ENCODE assay signal across 8 cellular contexts in the genomic region with DNA sequence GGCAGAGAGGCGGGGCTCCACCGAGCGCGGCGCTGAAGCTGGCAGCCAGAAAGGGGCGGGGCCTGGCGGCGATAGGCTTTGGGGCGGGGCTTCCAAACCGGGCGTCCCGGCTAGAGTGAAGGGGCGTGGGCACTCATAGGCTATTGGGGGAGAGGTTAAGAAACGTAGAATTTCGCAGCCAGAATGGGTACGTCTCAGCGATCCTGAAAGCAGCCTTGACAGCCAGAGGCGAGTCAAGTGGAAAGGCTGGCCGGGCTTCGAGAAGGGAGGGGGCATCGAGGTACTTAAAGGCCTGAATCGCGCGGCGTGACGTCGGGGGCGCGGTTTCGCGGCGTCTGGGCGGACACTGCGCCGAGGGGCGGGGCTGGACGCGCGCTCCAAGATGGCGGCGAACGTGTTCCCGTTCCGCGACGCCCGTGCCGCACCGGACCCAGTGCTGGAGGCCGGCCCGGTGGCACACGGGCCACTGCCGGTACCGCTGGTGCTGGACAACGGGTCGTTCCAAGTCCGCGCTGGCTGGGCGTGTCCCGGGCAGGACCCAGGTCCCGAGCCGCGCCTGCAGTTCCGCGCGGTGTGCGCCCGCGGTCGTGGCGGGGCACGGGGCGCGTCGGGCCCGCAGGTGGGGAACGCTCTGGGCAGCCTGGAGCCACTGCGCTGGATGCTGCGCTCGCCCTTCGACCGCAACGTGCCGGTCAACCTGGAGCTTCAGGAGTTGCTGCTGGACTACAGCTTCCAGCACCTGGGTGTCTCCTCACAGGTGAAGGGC. TPM values are rescaled to one million over a fixed set of nuclear protein-coding genes. Genes with fewer than 3 reads are reported as not detected.
A peak's percentile ranks its signal among the peaks of the same experiment; 100 is the strongest.
DNase-seq lines count a peak whose midpoint lies in the region; ATAC-seq and TF ChIP-seq lines count a peak whose summit lies in the region.

A gene (plus strand): TSS at position 364 of the 766 bp plus-strand sequence. CDS start 19 bp downstream, at position 383.

- DNase-seq in HAP-1 (ENCODE audit: low spot score in 2 of 2) (peak; percentile 81 to 97), M059J (ENCODE audit: low read depth) (peak; percentile 88), RWPE2 (ENCODE audit: low spot score) (peak; percentile 99), fibroblast of pulmonary artery (ENCODE audit: low read depth) (peak; percentile 88)
- DNase-seq in activated T-helper 9 cell treated with anti-CD3 and anti-CD28 coated beads, Interleukin-2, amount 50 U/mL, for 16 hours (ENCODE audit: low read depth): peak; percentile 96
- peak; percentile 95 for DNase-seq in stimulated activated naive CD4-positive, alpha-beta T cell treated with Interleukin-2 at 50 U/mL for 16 hours (lab: John Stamatoyannopoulos, UW)

- ATAC-seq in RWPE2 (ENCODE audit: low read depth): peak; percentile 84

- peaks cover 18% of the 10 kb centered on the region for H3K27me3 Mint-ChIP-seq in nephron (ENCODE audit: low read depth)

- peak within 1 kb of the TSS; percentile 91 for H3K9ac ChIP-seq in ES-I3 (ENCODE audit: low read depth, low read length)

- in situ Hi-C loops in HAP-1 (cut with MboI; ENCODE audit: low sequenced_read_pairs): no loop called here

- TF ChIP-seq CTCF in RWPE2 (IDR thresholded peaks at IDR 0.05; ENCODE audit: poor library complexity, severe bottlenecking): no peak
- TF ChIP-seq CTCF in fibroblast of pulmonary artery (IDR thresholded peaks at IDR 0.05; ENCODE audit: low read length, missing control alignments): no peak
- TF ChIP-seq CTCF in nephron (IDR thresholded peaks at IDR 0.05; ENCODE audit: unreplicated experiment in 3 of 3): no peak

- peaks cover 6% of the 10 kb centered on the region for H3K4me1 Mint-ChIP-seq in nephron

- H3K36me3 Mint-ChIP-seq in nephron (ENCODE audit: low read depth): peaks cover 16% of the 10 kb centered on the region

- H3K4me3 ChIP-seq in HAP-1 (peak within 1 kb of the TSS; percentile 64), RWPE2 (ENCODE audit: severe bottlenecking) (peak within 1 kb of the TSS; percentile 67), fibroblast of pulmonary artery (replicated peaks; ENCODE audit: low read depth, low read length) (peak within 1 kb of the TSS; percentile 87)

- H3K9me3 Mint-ChIP-seq in nephron: no peaks in the 10 kb centered on the region

- H3K9me3 ChIP-seq in ES-I3 (ENCODE audit: control insufficient read depth, insufficient read depth, low read length): no peaks in the 10 kb centered on the region
- peaks cover 3% of the 10 kb centered on the region; the same call in 1 of the 2 replicates for H3K9me3 ChIP-seq in HAP-1
- H3K9me3 ChIP-seq in RWPE2 (ENCODE audit: severe bottlenecking): no peaks in the 10 kb centered on the region

- H3K4me1 ChIP-seq in ES-I3 (ENCODE audit: insufficient read depth, low read length) (no peaks in the 10 kb centered on the region; the same call in 1 of the 2 replicates), HAP-1 (peaks cover 3% of the 10 kb centered on the region; the same call in 1 of the 2 replicates), RWPE2 (ENCODE audit: insufficient read depth, poor library complexity, severe bottlenecking) (peaks cover 4% of the 10 kb centered on the region)

- H3K27ac Mint-ChIP-seq in nephron: peak within 1 kb of the TSS; percentile 94 to 99 (median 99)

- H3K36me3 ChIP-seq in ES-I3 (ENCODE audit: insufficient read depth, low read length) (peaks cover 4% of the 10 kb centered on the region; the same call in 1 of the 2 replicates), HAP-1 (replicated peaks) (peaks cover 9% of the 10 kb centered on the region), RWPE2 (ENCODE audit: low read depth) (peaks cover 35% of the 10 kb centered on the region)

- H3K4me3 Mint-ChIP-seq in nephron: peak within 1 kb of the TSS; percentile 99 to 100 (median 100)

- peak within 1 kb of the TSS; percentile 48 for H3K27ac ChIP-seq in RWPE2 (ENCODE audit: poor library complexity, severe bottlenecking)

- no peaks in the 10 kb centered on the region for H3K27me3 ChIP-seq in HAP-1 (ENCODE audit: low read depth)
- H3K27me3 ChIP-seq in RWPE2 (ENCODE audit: insufficient read depth, poor library complexity, severe bottlenecking): no peaks in the 10 kb centered on the region

RNA-seq across cellular contexts. Expression of the gene that starts here (rescaled TPM):
- total RNA-seq in M059J (2014; rRNA removed; shearing (Covaris generic)): 10.6 and 12.0 TPM in 2 replicates

Comparison
In these comparisons a context has a peak if more than half of its experiments do, and no peak if none do; other contexts are left out.
1. Peak in every context shown above with its lines: DNase-seq, ATAC-seq, H3K4me3 ChIP-seq and H3K27ac ChIP-seq.